Comparison of ENCODE assay signal across 37 cellular contexts in genomic region chr19:38025908-38026307, GRCh38.
DNase-seq lines count a peak whose midpoint lies in the region; ATAC-seq, FAIRE-seq and TF ChIP-seq lines count a peak whose summit lies in the region.
"Had no signal": no experiment of that assay in that cellular context is flagged by ENCODE, and none has a peak within 500 bp of the region (broad histone marks: within the 10 kb centered on the region; RNA-seq: fewer than 3 reads in every experiment).

No MANE protein-coding gene starts in this region.

- H4K20me1 ChIP-seq in BLaER1 treated with 17β-estradiol and CSF1 and Interleukin-3, amounts not matched to agents 10 nM and 100 nM = no peaks in the 10 kb centered on the region

- ATAC-seq in activated B cell treated with CpG ODN at 0.5 μM for 24 hours (ENCODE audit: low read depth) (no peak), HG02981 (IDR thresholded peaks at IDR 0.05; ENCODE audit: unreplicated experiment) (no peak)
- ATAC-seq in activated T-cell treated with anti-CD3 and anti-CD28 coated beads, Interleukin-2, amount 50 U/mL, for 72 hours (replicated peaks in 1 of 2) = no peak
- ATAC-seq: heart left ventricle, left cardiac atrium had no signal

- H3K36me3 Mint-ChIP-seq in activated B cell treated with CpG ODN at 0.5 μM for 24 hours (ENCODE audit: low read depth) (peaks cover 24% of the 10 kb centered on the region), progenitor cell of endocrine pancreas (ENCODE audit: insufficient read depth) (peaks cover 14% of the 10 kb centered on the region)
- H3K36me3 Mint-ChIP-seq in activated T-cell treated with anti-CD3 and anti-CD28 coated beads, Interleukin-2, amount 50 U/mL, for 72 hours (ENCODE audit: insufficient read depth in 2 of 2) = no peaks in the 10 kb centered on the region

- H3K27me3 Mint-ChIP-seq in activated B cell treated with CpG ODN at 0.5 μM for 24 hours (no peaks in the 10 kb centered on the region), progenitor cell of endocrine pancreas (no peaks in the 10 kb centered on the region)
- no peaks in the 10 kb centered on the region for H3K27me3 Mint-ChIP-seq in activated T-cell treated with anti-CD3 and anti-CD28 coated beads, Interleukin-2, amount 50 U/mL, for 72 hours (ENCODE audit: low read depth)
- H3K27me3 Mint-ChIP-seq: activated naive CD8-positive, alpha-beta T cell treated with anti-CD3 and anti-CD28 coated beads for 36 hours; activated T-cell treated with anti-CD3 and anti-CD28 coated beads, Interleukin-2, amount 50 U/mL, for 24 hours; IgD-negative memory B cell; stimulated activated naive CD8-positive, alpha-beta T cell treated with anti-CD3 and anti-CD28 coated beads, Interleukin-15, Interleukin-2, amounts not matched to agents 100 ng/mL and 50 ng/mL, for 24 hours had no signal

- POLR2A ChIA-PET in activated B cell treated with CpG ODN at 0.5 μM for 24 hours (lab: Charles Lee) = interaction anchor here (0.6 to 1.2 kb wide), 3 partner anchors 23 to 107 kb away, joined by 3 read pairs; no protein-coding TSS in a partner anchor

- peak overlapping the region in 2 of 11 experiments; percentile 20 to 41; a peak in 1 of 22 replicates for H3K9ac ChIP-seq in BLaER1 treated with 17β-estradiol and CSF1 and Interleukin-3, amounts not matched to agents 10 nM and 100 nM
- H3K9ac ChIP-seq: parathyroid adenoma had no signal

- H3K9me3 ChIP-seq in BLaER1 treated with 17β-estradiol and CSF1 and Interleukin-3, amounts not matched to agents 10 nM and 100 nM (replicated peaks in 1 of 11) = peaks cover 0 to 4% (median 2%) of the 10 kb centered on the region in 11 experiments; a peak in 4 of 22 replicates
- H3K9me3 ChIP-seq: BE2C, esophagus muscularis mucosa, HAP-1, right atrium auricular region, SJCRH30 had no signal

- FAIRE-seq in islet of Langerhans (lab: Jason Lieb, UNC) = peak; percentile 99
- FAIRE-seq: GM12892 had no signal

- TF ChIP-seq CTCF in activated B cell treated with CpG ODN at 0.5 μM for 24 hours (IDR thresholded peaks at IDR 0.05) (no peak), progenitor cell of endocrine pancreas (IDR thresholded peaks at IDR 0.05; ENCODE audit: unreplicated experiment) (no peak)

- CTCF ChIA-PET in activated B cell treated with CpG ODN at 0.5 μM for 24 hours (lab: Charles Lee) = interaction anchor here (1.0 kb wide), 1 partner anchor 69 kb away, joined by 3 read pairs; no protein-coding TSS in a partner anchor

- no peak overlapping the region for H3K4me3 ChIP-seq in BLaER1 treated with 17β-estradiol and CSF1 and Interleukin-3, amounts not matched to agents 10 nM and 100 nM
- H3K4me3 ChIP-seq: cardiac muscle cell, coronary artery, esophagus muscularis mucosa, HAP-1, heart left ventricle, right atrium auricular region, SJCRH30, smooth muscle cell had no signal

- H3K4me1 Mint-ChIP-seq in activated B cell treated with CpG ODN at 0.5 μM for 24 hours (peaks cover 89% of the 10 kb centered on the region), progenitor cell of endocrine pancreas (ENCODE audit: low read depth) (peaks cover 39% of the 10 kb centered on the region)
- no peaks in the 10 kb centered on the region for H3K4me1 Mint-ChIP-seq in activated T-cell treated with anti-CD3 and anti-CD28 coated beads, Interleukin-2, amount 50 U/mL, for 72 hours (ENCODE audit: low read depth)
- H3K4me1 Mint-ChIP-seq: activated naive CD8-positive, alpha-beta T cell treated with anti-CD3 and anti-CD28 coated beads for 36 hours; endodermal cell had no signal

- DNase-seq in activated B cell treated with CpG ODN at 0.5 μM for 24 hours (no peak), progenitor cell of endocrine pancreas (ENCODE audit: low spot score, unreplicated experiment) (no peak), T-helper 1 cell (no peak), AG08396 (ENCODE audit: low spot score) (no peak)
- DNase-seq in activated T-cell treated with anti-CD3 and anti-CD28 coated beads, Interleukin-2, amount 50 U/mL, for 72 hours = no peak
- DNase-seq: activated CD4-positive, alpha-beta T cell treated with anti-CD3 and anti-CD28 coated beads, Interleukin-2, amount 50 U/mL, for 1 hour; activated gamma-delta T cell; activated naive CD8-positive, alpha-beta T cell treated with anti-CD3 and anti-CD28 coated beads for 36 hours; activated T-cell treated with anti-CD3 and anti-CD28 coated beads, Interleukin-2, amount 50 U/mL, for 24 hours; BE2C; DMS53; endodermal cell; foreskin fibroblast; heart left ventricle; left cardiac atrium; mammary epithelial cell; NCI-H1436 treated with DMSO at 0.1 percent for 48 hours; NCI-H2107; NCI-H748 treated with DMSO at 0.1 percent for 48 hours; SJCRH30; stimulated activated CD4-positive, alpha-beta T cell treated with anti-CD3 and anti-CD28 coated beads, Interleukin-1b, Interleukin-23, amount 100 ng/mL, for 48 hours; SW 1271; T1000 had no signal

- H3K4me1 ChIP-seq in BLaER1 treated with 17β-estradiol and CSF1 and Interleukin-3, amounts not matched to agents 10 nM and 100 nM = peaks cover 62 to 79% (median 70%) of the 10 kb centered on the region in 10 experiments
- H3K4me1 ChIP-seq: BE2C, HAP-1, parathyroid adenoma, SJCRH30 had no signal

- peak overlapping the region; percentile 56 for H3K27ac Mint-ChIP-seq in activated B cell treated with CpG ODN at 0.5 μM for 24 hours
- H3K27ac Mint-ChIP-seq in progenitor cell of endocrine pancreas = peak overlapping the region; percentile 94
- no peak overlapping the region for H3K27ac Mint-ChIP-seq in activated T-cell treated with anti-CD3 and anti-CD28 coated beads, Interleukin-2, amount 50 U/mL, for 72 hours
- H3K27ac Mint-ChIP-seq: activated naive CD8-positive, alpha-beta T cell treated with anti-CD3 and anti-CD28 coated beads for 36 hours; activated T-cell treated with anti-CD3 and anti-CD28 coated beads, Interleukin-2, amount 50 U/mL, for 24 hours; endodermal cell; stimulated activated naive CD8-positive, alpha-beta T cell treated with anti-CD3 and anti-CD28 coated beads, Interleukin-15, Interleukin-2, amounts not matched to agents 100 ng/mL and 50 ng/mL, for 24 hours had no signal

- intact Hi-C loops in activated B cell treated with CpG ODN at 0.5 μM for 24 hours (cut with micrococcal nuclease) = loop anchor here (1.0 kb wide), 1 partner anchor 7 kb away; no protein-coding TSS in a partner anchor

- H3K4me2 ChIP-seq in BLaER1 treated with 17β-estradiol and CSF1 and Interleukin-3, amounts not matched to agents 10 nM and 100 nM = peak overlapping the region; percentile 18 to 93 (median 84); a peak in 21 of 22 replicates
- H3K4me2 ChIP-seq: smooth muscle cell had no signal

- H3K27ac ChIP-seq in BLaER1 treated with 17β-estradiol and CSF1 and Interleukin-3, amounts not matched to agents 10 nM and 100 nM = peak overlapping the region in 8 of 11 experiments; percentile 26 to 88 (median 66); a peak in 13 of 22 replicates
- H3K27ac ChIP-seq: cardiac muscle cell, coronary artery, esophagus muscularis mucosa, heart left ventricle, parathyroid adenoma, right atrium auricular region, SJCRH30 had no signal

- H3K36me3 ChIP-seq in BLaER1 treated with 17β-estradiol and CSF1 and Interleukin-3, amounts not matched to agents 10 nM and 100 nM = peaks cover 3 to 16% (median 7%) of the 10 kb centered on the region in 11 experiments; a peak in 17 of 22 replicates
- H3K36me3 ChIP-seq: cardiac muscle cell, HAP-1, right atrium auricular region had no signal

- no peaks in the 10 kb centered on the region for H3K27me3 ChIP-seq in BLaER1 treated with 17β-estradiol and CSF1 and Interleukin-3, amounts not matched to agents 10 nM and 100 nM
- H3K27me3 ChIP-seq: BE2C, cardiac muscle cell, esophagus muscularis mucosa, heart left ventricle, right atrium auricular region, SJCRH30 had no signal

- H3K9me3 Mint-ChIP-seq in activated B cell treated with CpG ODN at 0.5 μM for 24 hours (no peaks in the 10 kb centered on the region), progenitor cell of endocrine pancreas (ENCODE audit: low read depth) (no peaks in the 10 kb centered on the region)
- no peaks in the 10 kb centered on the region for H3K9me3 Mint-ChIP-seq in activated T-cell treated with anti-CD3 and anti-CD28 coated beads, Interleukin-2, amount 50 U/mL, for 72 hours
- H3K9me3 Mint-ChIP-seq: activated T-cell treated with anti-CD3 and anti-CD28 coated beads, Interleukin-2, amount 50 U/mL, for 24 hours; stimulated activated naive CD8-positive, alpha-beta T cell treated with anti-CD3 and anti-CD28 coated beads, Interleukin-15, Interleukin-2, amounts not matched to agents 100 ng/mL and 50 ng/mL, for 24 hours had no signal

- H3K4me3 Mint-ChIP-seq in activated B cell treated with CpG ODN at 0.5 μM for 24 hours (no peak overlapping the region), progenitor cell of endocrine pancreas (ENCODE audit: low read depth) (no peak overlapping the region)
- no peak overlapping the region for H3K4me3 Mint-ChIP-seq in activated T-cell treated with anti-CD3 and anti-CD28 coated beads, Interleukin-2, amount 50 U/mL, for 72 hours
- H3K4me3 Mint-ChIP-seq: activated naive CD8-positive, alpha-beta T cell treated with anti-CD3 and anti-CD28 coated beads for 36 hours; activated T-cell treated with anti-CD3 and anti-CD28 coated beads, Interleukin-2, amount 50 U/mL, for 24 hours; endodermal cell; IgD-negative memory B cell; stimulated activated naive CD8-positive, alpha-beta T cell treated with anti-CD3 and anti-CD28 coated beads, Interleukin-15, Interleukin-2, amounts not matched to agents 100 ng/mL and 50 ng/mL, for 24 hours; WTC11 had no signal
